Comparison of ENCODE assay signal across 1 cellular context in genomic region chr15:40807888-40808194, GRCh38.
TF ChIP-seq lines count a peak whose summit lies in the region.

No MANE protein-coding gene starts in this region.

TF ChIP-seq in K562, 482 proteins besides CTCF, POLR2A, EP300 and RAD21 (continues in another document):
- TF ChIP-seq TFE3 (CRISPR knock-in tag; IDR thresholded peaks at IDR 0.05) = no peak
- TF ChIP-seq BDP1 (IDR thresholded peaks at IDR 0.05; ENCODE audit: insufficient read depth, insufficient read length) = no peak
- TF ChIP-seq ZBTB7A (IDR thresholded peaks at IDR 0.05; ENCODE audit: borderline replicate concordance, control insufficient read depth, low read depth, low read length) = no peak
- no peak for TF ChIP-seq ZNF785 (CRISPR knock-in tag; IDR thresholded peaks at IDR 0.05)
- TF ChIP-seq PYGO2 (tag; IDR thresholded peaks at IDR 0.05) = no peak
- TF ChIP-seq ATF7 (IDR thresholded peaks at IDR 0.05) = 0 out of 2 replicates have a peak, but pooled peaks have one; percentile 40
- TF ChIP-seq ZNF518B (CRISPR knock-in tag; IDR thresholded peaks at IDR 0.05) = no peak
- TF ChIP-seq NKRF (IDR thresholded peaks at IDR 0.05; ENCODE audit: borderline replicate concordance) = 0 out of 2 replicates have a peak, but pooled peaks have one; percentile 30
- TF ChIP-seq CBFB (CRISPR knock-in tag; IDR thresholded peaks at IDR 0.05) = no peak
- no peak for TF ChIP-seq ZNF655 (CRISPR knock-in tag; IDR thresholded peaks at IDR 0.05)
- peak; percentile 76 for TF ChIP-seq E2F8 (IDR thresholded peaks at IDR 0.05; ENCODE audit: low read depth, partially characterized antibody)
- TF ChIP-seq SMARCA4 (IDR thresholded peaks at IDR 0.05) = 0 out of 2 replicates have a peak, but pooled peaks have one; percentile 18
- no peak for TF ChIP-seq HES1 (IDR thresholded peaks at IDR 0.05; ENCODE audit: low read depth)
- TF ChIP-seq SIN3B (IDR thresholded peaks at IDR 0.05; ENCODE audit: low read depth) = no peak
- no peak for TF ChIP-seq THRB (CRISPR knock-in tag; conservative IDR thresholded peaks at IDR 0.05)
- no peak for TF ChIP-seq PHF20 (IDR thresholded peaks at IDR 0.05; ENCODE audit: partially characterized antibody)
- 0 out of 2 replicates have a peak, but pooled peaks have one; percentile 67 for TF ChIP-seq ADNP (tag; IDR thresholded peaks at IDR 0.05)
- TF ChIP-seq ZBED1 (IDR thresholded peaks at IDR 0.05) = no peak
- TF ChIP-seq ZBTB8A (IDR thresholded peaks at IDR 0.05; ENCODE audit: partially characterized antibody) = no peak
- no peak; the same call in 1 of the 2 replicates for TF ChIP-seq DPF2 (IDR thresholded peaks at IDR 0.05)
- no peak; a peak in 1 of 4 replicates for TF ChIP-seq HDAC1 (IDR thresholded peaks at IDR 0.05)
- no peak for TF ChIP-seq OTX1 (CRISPR knock-in tag; IDR thresholded peaks at IDR 0.05)
- TF ChIP-seq ZNF589 (CRISPR knock-in tag; IDR thresholded peaks at IDR 0.05; ENCODE audit: low read depth) = no peak
- TF ChIP-seq ZNF407 (IDR thresholded peaks at IDR 0.05; ENCODE audit: low read depth) = no peak
- 0 out of 2 replicates have a peak, but pooled peaks have one; percentile 13 for TF ChIP-seq NFIC (IDR thresholded peaks at IDR 0.05)
- peak; percentile 84; the same call in 1 of the 2 replicates for TF ChIP-seq CBX1 (IDR thresholded peaks at IDR 0.05; ENCODE audit: low read depth)
- no peak for TF ChIP-seq TEAD2 (tag; IDR thresholded peaks at IDR 0.05)
- no peak for TF ChIP-seq MEF2A (IDR thresholded peaks at IDR 0.05; ENCODE audit: control insufficient read depth, low read depth, low read length)
- TF ChIP-seq ZNF584 (CRISPR knock-in tag; IDR thresholded peaks at IDR 0.05; ENCODE audit: low read depth) = no peak
- TF ChIP-seq RCOR1 (IDR thresholded peaks at IDR 0.05; ENCODE audit: borderline replicate concordance in 1 of 2, low read depth in 2 of 2, low read length in 2 of 2) = peak in 1 of 2 experiments; percentile 63; a peak in 1 of 4 replicates
- no peak for TF ChIP-seq NFATC3 (IDR thresholded peaks at IDR 0.05)
- 0 out of 2 replicates have a peak, but pooled peaks have one; percentile 57 for TF ChIP-seq KAT7 (CRISPR knock-in tag; IDR thresholded peaks at IDR 0.05; ENCODE audit: borderline replicate concordance)
- no peak for TF ChIP-seq SRF (CRISPR knock-in tag; IDR thresholded peaks at IDR 0.05)
- TF ChIP-seq RBM25 (IDR thresholded peaks at IDR 0.05; ENCODE audit: low read depth, low read length, severe bottlenecking) = peak; percentile 86
- TF ChIP-seq LEF1 (IDR thresholded peaks at IDR 0.05) = 0 out of 2 replicates have a peak, but pooled peaks have one; percentile 26
- no peak for TF ChIP-seq TCFL5 (CRISPR knock-in tag; conservative IDR thresholded peaks at IDR 0.05)
- TF ChIP-seq NBN (IDR thresholded peaks at IDR 0.05; ENCODE audit: low read depth) = 0 out of 2 replicates have a peak, but pooled peaks have one; percentile 23
